In genomic region chr7:159094919-159095915, GRCh38 we compare ENCODE assay signal across 27 cellular contexts. TPM values are rescaled to one million over a fixed set of nuclear protein-coding genes. Genes with fewer than 3 reads are reported as not detected.
A peak's percentile ranks its signal among the peaks of the same experiment; 100 is the strongest.
DNase-seq lines count a peak whose midpoint lies in the region; ATAC-seq and TF ChIP-seq lines count a peak whose summit lies in the region.
"Had no signal": no experiment of that assay in that cellular context is flagged by ENCODE, and none has a peak within 500 bp of the region (broad histone marks: within the 10 kb centered on the region; RNA-seq: fewer than 3 reads in every experiment).

No MANE protein-coding gene starts in this region.

- peak; percentile 7 for DNase-seq in activated CD4-positive, CD25-positive, alpha-beta regulatory T cell treated with anti-CD3 and anti-CD28 coated beads, Interleukin-2, amount 50 U/mL, for 72 hours
- DNase-seq in endodermal cell = peak; percentile 30
- DNase-seq in osteoblast (ENCODE audit: insufficient read length, low spot score, missing footprints) = peak; percentile 76
- peak; percentile 35 for DNase-seq in upper lobe of right lung
- no peak for DNase-seq in NCI-H1417 treated with DMSO at 0.1 percent for 48 hours (lab: John Stamatoyannopoulos, UW)
- DNase-seq in foreskin fibroblast = no peak
- no peak for DNase-seq in transverse colon
- DNase-seq: 8988T; activated CD4-positive, alpha-beta T cell treated with anti-CD3 and anti-CD28 coated beads, Interleukin-2, amount 50 U/mL, for 1 hour; activated naive CD8-positive, alpha-beta T cell treated with anti-CD3 and anti-CD28 coated beads, Interleukin-2, amount 10 ng/mL, durations not matched to agents 7 days and 5 days; central memory CD4-positive, alpha-beta T cell; EL; GOT3; midbrain; NCI-H1436 treated with DMSO at 0.1 percent for 48 hours; NCI-H446 treated with DMSO at 0.1 percent for 48 hours; retina; stimulated activated CD4-positive, alpha-beta T cell treated with anti-CD3 and anti-CD28 coated beads, Interleukin-2, amount 100 ng/mL, for 48 hours; WERI-Rb-1 had no signal

- H3K27ac ChIP-seq in endodermal cell (ENCODE audit: low read depth, low read length) (no peak overlapping the region), osteoblast (ENCODE audit: low read depth, low read length) (no peak overlapping the region), upper lobe of right lung (no peak overlapping the region), transverse colon (no peak overlapping the region)
- H3K27ac ChIP-seq: HL-60, KMS-11, WERI-Rb-1 had no signal

- H3K79me2 ChIP-seq in osteoblast (ENCODE audit: insufficient read depth, low read length) = no peaks in the 10 kb centered on the region

- H3K9ac ChIP-seq in endodermal cell (ENCODE audit: extremely low read depth, low read length, poor library complexity, severe bottlenecking) = no peak overlapping the region
- H3K9ac ChIP-seq: KMS-11 had no signal

- ATAC-seq in activated CD4-positive, CD25-positive, alpha-beta regulatory T cell treated with anti-CD3 and anti-CD28 coated beads, Interleukin-2, amount 50 U/mL, for 24 hours = no peak
- no peak for ATAC-seq in upper lobe of right lung
- ATAC-seq: GM12878 had no signal

- H3K36me3 ChIP-seq in endodermal cell (ENCODE audit: control insufficient read depth, insufficient read depth, low read length) (no peaks in the 10 kb centered on the region), osteoblast (ENCODE audit: insufficient read depth, low read length) (no peaks in the 10 kb centered on the region), upper lobe of right lung (no peaks in the 10 kb centered on the region), transverse colon (no peaks in the 10 kb centered on the region)
- H3K36me3 ChIP-seq: WERI-Rb-1 had no signal

- H3K27ac Mint-ChIP-seq in endodermal cell = no peak overlapping the region
- H3K27ac Mint-ChIP-seq: activated naive CD8-positive, alpha-beta T cell treated with anti-CD3 and anti-CD28 coated beads, Interleukin-2, amount 10 ng/mL, durations not matched to agents 7 days and 5 days; dendritic cell treated with granulocyte-macrophage colony-stimulating factor and Interleukin-4, amounts not matched to agents 40 ng/mL and 50 ng/mL, for 4 days had no signal

- H4K20me1 ChIP-seq in osteoblast (ENCODE audit: insufficient read depth, low read length) = no peaks in the 10 kb centered on the region

- no peak overlapping the region for H2AFZ ChIP-seq in osteoblast (ENCODE audit: low read length)

- TF ChIP-seq EP300 in transverse colon (IDR thresholded peaks at IDR 0.05; ENCODE audit: low read depth) = no peak

- H3K9me3 ChIP-seq in endodermal cell (ENCODE audit: control insufficient read depth, low read length) (no peaks in the 10 kb centered on the region), osteoblast (ENCODE audit: low read depth, low read length) (no peaks in the 10 kb centered on the region), upper lobe of right lung (no peaks in the 10 kb centered on the region), transverse colon (no peaks in the 10 kb centered on the region)

- no peak overlapping the region for H3K4me3 Mint-ChIP-seq in endodermal cell
- H3K4me3 Mint-ChIP-seq: activated naive CD8-positive, alpha-beta T cell treated with anti-CD3 and anti-CD28 coated beads, Interleukin-2, amount 10 ng/mL, durations not matched to agents 7 days and 5 days; CD4-positive, alpha-beta memory T cell; dendritic cell treated with granulocyte-macrophage colony-stimulating factor and Interleukin-4, amounts not matched to agents 40 ng/mL and 50 ng/mL, for 4 days; naive thymus-derived CD4-positive, alpha-beta T cell had no signal

- H3K4me1 ChIP-seq in endodermal cell (ENCODE audit: control insufficient read depth, insufficient read depth, low read length) (no peaks in the 10 kb centered on the region), osteoblast (ENCODE audit: insufficient read depth, low read length) (no peaks in the 10 kb centered on the region), upper lobe of right lung (peaks cover 12% of the 10 kb centered on the region), transverse colon (peaks cover 0 to 7% (median 0%) of the 10 kb centered on the region in 4 donors)

- intact Hi-C loops in upper lobe of right lung (cut with DNase I) (no loop called here), transverse colon (cut with DNase I; ENCODE audit: low total_unique reads) (no loop called here)

- H3K4me3 ChIP-seq in endodermal cell (ENCODE audit: low read length) (no peak overlapping the region), osteoblast (ENCODE audit: insufficient read depth, low read length) (no peak overlapping the region), upper lobe of right lung (no peak overlapping the region), foreskin fibroblast (ENCODE audit: low read depth in 1 of 2, low read length in 2 of 2) (no peak overlapping the region), transverse colon (no peak overlapping the region)
- H3K4me3 ChIP-seq: GM12878 had no signal

- peaks cover 4% of the 10 kb centered on the region for H3K9me3 Mint-ChIP-seq in endodermal cell
- H3K9me3 Mint-ChIP-seq: activated naive CD8-positive, alpha-beta T cell treated with anti-CD3 and anti-CD28 coated beads, Interleukin-2, amount 10 ng/mL, durations not matched to agents 7 days and 5 days; CD4-positive, alpha-beta memory T cell; naive thymus-derived CD4-positive, alpha-beta T cell had no signal

- in situ Hi-C loops in transverse colon (cut with MboI; ENCODE audit: low pct_ligation_motif_present in 1 of 4, low pct_unique_long_range_greater_than_20kb in 1 of 4, low sequenced_read_pairs in 3 of 4) = no loop called here

- H3K4me2 ChIP-seq in osteoblast (ENCODE audit: insufficient read depth, low read length) = no peak overlapping the region
- H3K4me2 ChIP-seq: KMS-11 had no signal

- H3K36me3 Mint-ChIP-seq in endodermal cell (ENCODE audit: low read depth) = no peaks in the 10 kb centered on the region
- H3K36me3 Mint-ChIP-seq: activated naive CD8-positive, alpha-beta T cell treated with anti-CD3 and anti-CD28 coated beads, Interleukin-2, amount 10 ng/mL, durations not matched to agents 7 days and 5 days; CD4-positive, alpha-beta memory T cell; naive thymus-derived CD4-positive, alpha-beta T cell had no signal

- no peaks in the 10 kb centered on the region for H3K27me3 Mint-ChIP-seq in endodermal cell (ENCODE audit: insufficient read depth)
- H3K27me3 Mint-ChIP-seq: activated naive CD8-positive, alpha-beta T cell treated with anti-CD3 and anti-CD28 coated beads, Interleukin-2, amount 10 ng/mL, durations not matched to agents 7 days and 5 days; dendritic cell treated with granulocyte-macrophage colony-stimulating factor and Interleukin-4, amounts not matched to agents 40 ng/mL and 50 ng/mL, for 4 days had no signal

- H3K27me3 ChIP-seq in endodermal cell (ENCODE audit: control insufficient read depth, insufficient read depth, low read length, poor library complexity, severe bottlenecking) = no peaks in the 10 kb centered on the region
- no peaks in the 10 kb centered on the region for H3K27me3 ChIP-seq in osteoblast (ENCODE audit: insufficient read depth, low read length)
- H3K27me3 ChIP-seq in upper lobe of right lung = no peaks in the 10 kb centered on the region
- H3K27me3 ChIP-seq in transverse colon = no peaks in the 10 kb centered on the region

- no peak for TF ChIP-seq POLR2A in transverse colon (IDR thresholded peaks at IDR 0.05)

- TF ChIP-seq CTCF in endodermal cell (conservative IDR thresholded peaks at IDR 0.05) (no peak), osteoblast (IDR thresholded peaks at IDR 0.05; ENCODE audit: extremely low read depth, low read depth, low read length) (no peak), upper lobe of right lung (IDR thresholded peaks at IDR 0.05) (no peak), foreskin fibroblast (IDR thresholded peaks at IDR 0.05; ENCODE audit: low read depth, low read length) (no peak), transverse colon (IDR thresholded peaks at IDR 0.05) (no peak)

- H3K4me1 Mint-ChIP-seq in endodermal cell = peaks cover 6% of the 10 kb centered on the region
- H3K4me1 Mint-ChIP-seq: activated naive CD8-positive, alpha-beta T cell treated with anti-CD3 and anti-CD28 coated beads, Interleukin-2, amount 10 ng/mL, durations not matched to agents 7 days and 5 days had no signal

- 80 to 88% methylated on average over 8 to 16 of the region's 17 CpGs for WGBS in endodermal cell (ENCODE audit: insufficient coverage in 1 of 2, insufficient read length in 1 of 2), 2 experiments
- WGBS in transverse colon (ENCODE audit: low coverage in 1 of 2), 2 donors = 68 to 79% methylated on average over 9 to 17 of the region's 17 CpGs

RNA-seq across cellular contexts. Expression of gene VIPR2, which starts 49.5 kb away (rescaled TPM):
- total RNA-seq in endodermal cell (1 to 10 TPM in 1 of 2 donors, under 1 TPM in 1; 0.64 to 1.8 TPM), osteoblast (not detected in 2 replicates), upper lobe of right lung (4.5 TPM), transverse colon (1 to 10 TPM; 1.8 to 3.7 (median 2.7) TPM)
- polyA plus RNA-seq in endodermal cell (2013, experiment 1 of 2) = 0.57 TPM
- polyA plus RNA-seq in endodermal cell (2013, experiment 2 of 2) = 0.41 TPM
- total RNA-seq: GM12878, OCI-LY7 had no signal
- polyA plus RNA-seq: GM12878; naive thymus-derived CD4-positive, alpha-beta T cell had no signal

Comparison
In these comparisons a context has a peak if more than half of its experiments do, and no peak if none do; other contexts are left out.
1. DNase-seq: peak in activated CD4-positive, CD25-positive, alpha-beta regulatory T cell treated with anti-CD3 and anti-CD28 coated beads, Interleukin-2, amount 50 U/mL, for 72 hours (single experiment), endodermal cell (single experiment), osteoblast (single experiment) and upper lobe of right lung (single experiment); none in NCI-H1417 treated with DMSO at 0.1 percent for 48 hours (single experiment), foreskin fibroblast (0 of 2) and transverse colon (single experiment).